ENCODE assay signal across 11 cellular contexts in the genomic region with DNA sequence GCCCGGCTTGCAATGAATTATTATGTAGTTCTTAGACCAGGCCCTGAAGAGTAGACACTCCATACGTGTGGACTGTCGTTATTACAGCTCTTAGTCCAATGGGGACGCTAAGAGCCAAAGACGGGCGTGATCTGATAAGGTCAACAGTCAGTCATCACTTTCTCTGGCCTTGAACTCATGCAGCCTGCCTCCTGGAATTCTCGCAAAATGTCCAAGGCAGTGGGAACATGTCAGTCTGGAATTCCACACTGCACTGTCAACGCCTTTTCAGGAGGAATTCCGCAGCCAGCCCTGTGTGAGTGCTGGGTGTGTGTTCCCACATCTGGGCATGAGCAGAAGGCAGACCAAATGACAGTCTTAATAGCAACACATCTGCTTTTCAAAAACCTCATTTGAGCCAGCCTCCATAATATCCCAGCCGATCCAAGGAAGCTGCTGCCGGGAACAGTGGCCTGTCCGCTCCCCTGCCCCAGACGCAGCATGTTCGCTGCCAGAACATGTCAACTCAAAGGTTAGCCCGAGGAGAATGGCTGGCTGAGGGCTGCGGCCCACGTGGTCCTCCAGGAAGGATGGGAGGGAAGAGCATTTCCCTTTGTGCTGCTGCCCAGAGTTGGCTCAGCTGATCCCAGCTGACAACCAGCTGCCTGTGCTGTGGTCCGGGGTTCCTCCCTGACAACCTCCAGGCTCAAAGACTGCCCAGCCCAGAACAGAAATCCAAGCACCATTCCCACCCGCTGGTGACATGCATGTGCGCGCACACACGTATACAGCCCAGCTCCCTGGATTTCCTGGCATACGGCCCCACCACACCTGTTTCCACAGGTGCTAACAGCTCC.
DNase-seq lines count a peak whose midpoint lies in the region; ATAC-seq and TF ChIP-seq lines count a peak whose summit lies in the region.
"Had no signal": no experiment of that assay in that cellular context is flagged by ENCODE, and none has a peak within 500 bp of the region (broad histone marks: within the 10 kb centered on the region; RNA-seq: fewer than 3 reads in every experiment).

No MANE protein-coding gene starts in this region.

- no peaks in the 10 kb centered on the region for H3K4me1 Mint-ChIP-seq in activated CD4-positive, alpha-beta memory T cell treated with anti-CD3 and anti-CD28 coated beads, Interleukin-2, amount 10 ng/mL, durations not matched to agents 7 days and 5 days

- no peak for TF ChIP-seq EP300 in sigmoid colon (IDR thresholded peaks at IDR 0.05)

- intact Hi-C loops in sigmoid colon (cut with DNase I): loop anchor here (5.0 kb wide), 1 partner anchor 105 kb away; a partner anchor contains a TSS
- intact Hi-C loops in colonic mucosa (cut with DNase I): no loop called here

- H3K27me3 ChIP-seq in sigmoid colon (no peaks in the 10 kb centered on the region), colonic mucosa (no peaks in the 10 kb centered on the region)

- no peak overlapping the region for H3K27ac Mint-ChIP-seq in activated CD4-positive, alpha-beta memory T cell treated with anti-CD3 and anti-CD28 coated beads, Interleukin-2, amount 10 ng/mL, durations not matched to agents 7 days and 5 days
- H3K27ac Mint-ChIP-seq: activated naive CD4-positive, alpha-beta T cell treated with anti-CD3 and anti-CD28 coated beads, Interleukin-2, amount 50 U/mL, for 72 hours had no signal

- no peaks in the 10 kb centered on the region for H3K36me3 Mint-ChIP-seq in activated CD4-positive, alpha-beta memory T cell treated with anti-CD3 and anti-CD28 coated beads, Interleukin-2, amount 10 ng/mL, durations not matched to agents 7 days and 5 days (ENCODE audit: low read depth)
- H3K36me3 Mint-ChIP-seq: activated naive CD4-positive, alpha-beta T cell treated with anti-CD3 and anti-CD28 coated beads, Interleukin-2, amount 50 U/mL, for 72 hours had no signal

- DNase-seq in GM04503 (ENCODE audit: low read depth) (peak; percentile 27), left lobe of liver (ENCODE audit: low spot score) (peak; percentile 61), sigmoid colon (peak; percentile 85), NCI-H510A (lab: John Stamatoyannopoulos, UW) (no peak), colonic mucosa (no peak), NCI-H82 (lab: John Stamatoyannopoulos, UW) (no peak)
- DNase-seq in activated CD4-positive, alpha-beta memory T cell treated with anti-CD3 and anti-CD28 coated beads, Interleukin-2, amount 10 ng/mL, durations not matched to agents 7 days and 5 days: no peak
- DNase-seq: COR-L47, NCI-H1048 had no signal

- H3K4me1 ChIP-seq in sigmoid colon (peaks cover 0 to 31% (median 27%) of the 10 kb centered on the region in 4 donors), colonic mucosa (no peaks in the 10 kb centered on the region)

- TF ChIP-seq POLR2A in sigmoid colon (IDR thresholded peaks at IDR 0.05): no peak

- peak overlapping the region; percentile 57 to 70 (median 65) for H3K27ac ChIP-seq in sigmoid colon
- no peak overlapping the region for H3K27ac ChIP-seq in colonic mucosa

- no peaks in the 10 kb centered on the region for H3K9me3 Mint-ChIP-seq in activated CD4-positive, alpha-beta memory T cell treated with anti-CD3 and anti-CD28 coated beads, Interleukin-2, amount 10 ng/mL, durations not matched to agents 7 days and 5 days
- H3K9me3 Mint-ChIP-seq: activated naive CD4-positive, alpha-beta T cell treated with anti-CD3 and anti-CD28 coated beads, Interleukin-2, amount 50 U/mL, for 72 hours had no signal

- H3K36me3 ChIP-seq in sigmoid colon: peaks cover 0 to 2% (median 0%) of the 10 kb centered on the region in 4 donors
- H3K36me3 ChIP-seq in colonic mucosa: no peaks in the 10 kb centered on the region

- H3K4me3 ChIP-seq in sigmoid colon: no peak overlapping the region
- no peak overlapping the region for H3K4me3 ChIP-seq in colonic mucosa

- CTCF ChIA-PET in activated CD4-positive, alpha-beta memory T cell treated with anti-CD3 and anti-CD28 coated beads, Interleukin-2, amount 10 ng/mL, durations not matched to agents 7 days and 5 days (lab: Charles Lee): no interaction called here

- no peak overlapping the region for H3K4me3 Mint-ChIP-seq in activated CD4-positive, alpha-beta memory T cell treated with anti-CD3 and anti-CD28 coated beads, Interleukin-2, amount 10 ng/mL, durations not matched to agents 7 days and 5 days

- TF ChIP-seq CTCF in sigmoid colon (IDR thresholded peaks at IDR 0.05) (no peak), colonic mucosa (IDR thresholded peaks at IDR 0.05) (no peak)

- no peak overlapping the region for H3K9ac ChIP-seq in colonic mucosa (ENCODE audit: low read depth in 2 of 2, low read length in 2 of 2)

- no peaks in the 10 kb centered on the region for H3K27me3 Mint-ChIP-seq in activated CD4-positive, alpha-beta memory T cell treated with anti-CD3 and anti-CD28 coated beads, Interleukin-2, amount 10 ng/mL, durations not matched to agents 7 days and 5 days

- POLR2A ChIA-PET in activated CD4-positive, alpha-beta memory T cell treated with anti-CD3 and anti-CD28 coated beads, Interleukin-2, amount 10 ng/mL, durations not matched to agents 7 days and 5 days (lab: Charles Lee): no interaction called here

- 74 to 78% methylated on average over 23 of the region's 23 CpGs for WGBS in sigmoid colon, 2 donors

- H3K9me3 ChIP-seq in sigmoid colon (no peaks in the 10 kb centered on the region), colonic mucosa (no peaks in the 10 kb centered on the region)

- ATAC-seq in esophagus mucosa: peak; percentile 72
- ATAC-seq in left lobe of liver: peak; percentile 54
- ATAC-seq: activated naive CD4-positive, alpha-beta T cell treated with anti-CD3 and anti-CD28 coated beads, Interleukin-2, amount 50 U/mL, for 72 hours had no signal

Comparison
In these comparisons a context has a peak if more than half of its experiments do, and no peak if none do; other contexts are left out.
1. DNase-seq: peak in GM04503 (single experiment), left lobe of liver (single experiment) and sigmoid colon (single experiment); none in NCI-H510A (single experiment), colonic mucosa (single experiment), activated CD4-positive, alpha-beta memory T cell treated with anti-CD3 and anti-CD28 coated beads, Interleukin-2, amount 10 ng/mL, durations not matched to agents 7 days and 5 days (single experiment) and NCI-H82 (single experiment).